1 cellular context compared by ENCODE assay signal in the genomic region with DNA sequence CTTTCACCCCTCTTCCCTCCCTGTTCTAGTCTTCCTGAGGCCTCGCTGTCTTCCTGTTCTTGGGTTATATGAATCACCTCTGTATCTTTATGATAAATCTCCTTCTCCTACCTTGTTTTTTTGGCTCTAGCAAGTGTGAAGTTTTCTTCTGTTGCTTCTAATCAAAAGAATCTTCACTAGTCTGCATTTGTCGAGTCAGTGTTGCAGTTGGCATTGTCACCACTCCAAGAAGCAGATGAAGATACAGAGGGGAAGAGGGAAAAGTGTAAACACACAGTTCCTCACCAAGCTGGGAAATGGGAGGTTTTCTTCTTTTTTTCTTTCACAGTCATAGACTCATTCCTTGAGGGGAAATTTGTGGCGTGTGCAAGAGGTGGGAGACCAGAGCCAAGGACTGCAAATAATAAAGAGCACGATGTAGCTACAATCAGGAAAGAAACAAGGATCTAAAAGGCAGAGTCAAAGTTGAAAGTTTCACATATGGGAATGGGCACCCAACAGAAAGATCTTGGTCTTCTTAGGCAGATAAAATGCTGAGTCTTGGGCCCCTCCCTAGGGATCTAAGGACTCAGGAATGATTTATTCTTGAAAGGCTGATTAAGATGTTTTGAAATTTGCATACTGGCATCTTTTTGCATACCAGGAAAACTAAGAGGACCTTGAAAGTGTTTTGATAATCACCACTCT.
TF ChIP-seq lines count a peak whose summit lies in the region.

No MANE protein-coding gene starts in this region.

TF ChIP-seq in endothelial cell of umbilical vein, 7 proteins besides CTCF, POLR2A, EP300 and RAD21:
- TF ChIP-seq, protein P1, sequence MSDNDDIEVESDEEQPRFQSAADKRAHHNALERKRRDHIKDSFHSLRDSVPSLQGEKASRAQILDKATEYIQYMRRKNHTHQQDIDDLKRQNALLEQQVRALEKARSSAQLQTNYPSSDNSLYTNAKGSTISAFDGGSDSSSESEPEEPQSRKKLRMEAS (IDR thresholded peaks at IDR 0.05; ENCODE audit: insufficient read depth, insufficient read length): no peak
- TF ChIP-seq JUN (IDR thresholded peaks at IDR 0.05; ENCODE audit: borderline replicate concordance, insufficient read depth, insufficient read length, low read depth) (no peak), GATA2 (IDR thresholded peaks at IDR 0.05; ENCODE audit: insufficient read depth, insufficient read length, low read depth, low read length) (peak; percentile 31), MYC (IDR thresholded peaks at IDR 0.05; ENCODE audit: low read depth, low read length) (no peak), FOS (IDR thresholded peaks at IDR 0.05; ENCODE audit: borderline replicate concordance, insufficient read depth, low read length) (no peak)
